In genomic region chr6:37622639-37623038, GRCh38 we compare ENCODE assay signal across 14 cellular contexts.
A peak's percentile ranks its signal among the peaks of the same experiment; 100 is the strongest.
DNase-seq lines count a peak whose midpoint lies in the region; ATAC-seq, FAIRE-seq and TF ChIP-seq lines count a peak whose summit lies in the region.
"Had no signal": no experiment of that assay in that cellular context is flagged by ENCODE, and none has a peak within 500 bp of the region (broad histone marks: within the 10 kb centered on the region; RNA-seq: fewer than 3 reads in every experiment).

No MANE protein-coding gene starts in this region.

- H4K20me1 ChIP-seq in K562 (replicated peaks; ENCODE audit: control insufficient read depth, insufficient read depth, low read length) = peaks cover 17% of the 10 kb centered on the region; the same call in 1 of the 2 replicates

- POLR2A ChIA-PET in K562 (lab: Yijun Ruan, JAX) = interaction anchor here (0.7 to 1.6 kb wide), 2 partner anchors 10 to 15 kb away, joined by 3 to 4 read pairs; no protein-coding TSS in a partner anchor

- H3K27me3 ChIP-seq in K562 (ENCODE audit: control insufficient read depth in 2 of 2, insufficient read depth in 2 of 2, low read length in 2 of 2) = peaks cover 25 to 66% of the 10 kb centered on the region in 2 experiments

- no peaks in the 10 kb centered on the region for H3K36me3 Mint-ChIP-seq in activated CD8-positive, alpha-beta memory T cell treated with anti-CD3 and anti-CD28 coated beads, Interleukin-2, amount 10 ng/mL, durations not matched to agents 7 days and 5 days
- peaks cover 2% of the 10 kb centered on the region for H3K36me3 Mint-ChIP-seq in T-helper 17 cell (ENCODE audit: low read depth)

- TF ChIP-seq EP300 in K562 (IDR thresholded peaks at IDR 0.05; ENCODE audit: low read length) = no peak

- no TSS peak for BruUV-seq in K562 (replicated peaks; lab: Mats Ljungman, UMichigan)

- in situ Hi-C loops in K562 (cut with MboI) = no loop called here

- no peak overlapping the region for H3K4me2 ChIP-seq in K562 (ENCODE audit: insufficient read depth, low read length)

- 0% methylated on average over 3 of the region's 3 CpGs for WGBS in K562 (ENCODE audit: insufficient coverage, low coverage, missing lambda C conversion rate)

- no peaks in the 10 kb centered on the region for H3K9me3 Mint-ChIP-seq in activated CD8-positive, alpha-beta memory T cell treated with anti-CD3 and anti-CD28 coated beads, Interleukin-2, amount 10 ng/mL, durations not matched to agents 7 days and 5 days (ENCODE audit: low read depth)

- H3K27ac Mint-ChIP-seq in activated CD8-positive, alpha-beta memory T cell treated with anti-CD3 and anti-CD28 coated beads, Interleukin-2, amount 10 ng/mL, durations not matched to agents 7 days and 5 days = no peak overlapping the region
- H3K27ac Mint-ChIP-seq in T-helper 17 cell = peak overlapping the region; percentile 27

- no peaks in the 10 kb centered on the region for H3K9me3 ChIP-seq in T-helper 17 cell (ENCODE audit: control insufficient read depth, low read length, poor library complexity, severe bottlenecking)
- H3K9me3 ChIP-seq in K562 (replicated peaks; ENCODE audit: control insufficient read depth, insufficient read depth, low read depth, low read length) = no peaks in the 10 kb centered on the region
- H3K9me3 ChIP-seq: heart right ventricle had no signal

- no peak overlapping the region for H3K4me3 ChIP-seq in K562
- H3K4me3 ChIP-seq: heart right ventricle had no signal

- no peak overlapping the region for H3K9ac ChIP-seq in K562 (ENCODE audit: insufficient read depth in 1 of 2, low read depth in 2 of 2, low read length in 2 of 2)

- no peak for TF ChIP-seq POLR2A in K562 (conservative IDR thresholded peaks at IDR 0.05)

- peaks cover 14% of the 10 kb centered on the region for H3K4me1 Mint-ChIP-seq in activated CD8-positive, alpha-beta memory T cell treated with anti-CD3 and anti-CD28 coated beads, Interleukin-2, amount 10 ng/mL, durations not matched to agents 7 days and 5 days
- peaks cover 30% of the 10 kb centered on the region for H3K4me1 Mint-ChIP-seq in T-helper 17 cell

- no peak overlapping the region for H3K4me3 Mint-ChIP-seq in activated CD8-positive, alpha-beta memory T cell treated with anti-CD3 and anti-CD28 coated beads, Interleukin-2, amount 10 ng/mL, durations not matched to agents 7 days and 5 days
- H3K4me3 Mint-ChIP-seq in T-helper 17 cell = peak overlapping the region; percentile 65

- no peak for TF ChIP-seq RAD21 in K562 (CRISPR knock-in tag; conservative IDR thresholded peaks at IDR 0.05 in 1 of 2, IDR thresholded peaks at IDR 0.05 in 1 of 2)

- no peak overlapping the region for H2AFZ ChIP-seq in K562 (ENCODE audit: low read depth, low read length)

- intact Hi-C loops in K562 (cut with micrococcal nuclease) = no loop called here

- H3K79me2 ChIP-seq in K562 (ENCODE audit: control insufficient read depth, insufficient read depth, low read length) = no peaks in the 10 kb centered on the region

- peak; percentile 53 for ATAC-seq in activated CD8-positive, alpha-beta memory T cell treated with anti-CD3 and anti-CD28 coated beads, Interleukin-2, amount 10 ng/mL, durations not matched to agents 7 days and 5 days
- no peak for ATAC-seq in T-helper 17 cell
- ATAC-seq in K562 = no peak
- ATAC-seq in HG03108 (IDR thresholded peaks at IDR 0.05; ENCODE audit: unreplicated experiment) = no peak
- ATAC-seq in HG03095 (IDR thresholded peaks at IDR 0.05; ENCODE audit: unreplicated experiment) = no peak
- ATAC-seq: heart right ventricle, HepG2 had no signal

- H3K27ac ChIP-seq in K562 (ENCODE audit: extremely low read depth, low read depth, low read length) = no peak overlapping the region
- H3K27ac ChIP-seq: heart right ventricle had no signal

- peak; percentile 66 for DNase-seq in activated CD8-positive, alpha-beta memory T cell treated with anti-CD3 and anti-CD28 coated beads, Interleukin-2, amount 10 ng/mL, durations not matched to agents 7 days and 5 days
- DNase-seq in activated CD8-positive, alpha-beta memory T cell treated with anti-CD3 and anti-CD28 coated beads, Interleukin-2, amount 50 U/mL, for 4 hours = no peak
- DNase-seq in T-helper 17 cell (no peak), K562 (ENCODE audit: extremely low read depth in 1 of 4, low spot score in 3 of 4) (peak in 2 of 4 experiments; percentile 55 to 56), ecto neural progenitor cell (ENCODE audit: low spot score) (no peak)
- peak; percentile 11 for DNase-seq in stimulated activated CD4-positive, alpha-beta T cell treated with anti-CD3 and anti-CD28 coated beads, Interleukin-4, amount 100 ng/mL, for 24 hours
- DNase-seq: ACHN; DMS79 treated with DMSO at 0.1 percent for 48 hours; effector CD4-positive, alpha-beta T cell; heart right ventricle; NCI-H2081 treated with DMSO at 0.1 percent for 48 hours had no signal

- peaks cover 4 to 12% of the 10 kb centered on the region in 2 experiments; a peak in 3 of 5 replicates for H3K4me1 ChIP-seq in K562 (replicated peaks in 1 of 2; ENCODE audit: control insufficient read depth in 2 of 2, insufficient read depth in 2 of 2, low read length in 2 of 2)

- H3K9me1 ChIP-seq in K562 (ENCODE audit: control insufficient read depth, insufficient read depth, low read length) = no peaks in the 10 kb centered on the region

- peaks cover 19% of the 10 kb centered on the region for H3K27me3 Mint-ChIP-seq in activated CD8-positive, alpha-beta memory T cell treated with anti-CD3 and anti-CD28 coated beads, Interleukin-2, amount 10 ng/mL, durations not matched to agents 7 days and 5 days
- peaks cover 13% of the 10 kb centered on the region for H3K27me3 Mint-ChIP-seq in T-helper 17 cell

- no peaks in the 10 kb centered on the region for H3K36me3 ChIP-seq in K562 (ENCODE audit: control insufficient read depth, insufficient read depth, low read length)
- H3K36me3 ChIP-seq: heart right ventricle had no signal

- CTCF ChIA-PET in activated CD8-positive, alpha-beta memory T cell treated with anti-CD3 and anti-CD28 coated beads, Interleukin-2, amount 10 ng/mL, durations not matched to agents 7 days and 5 days (lab: Charles Lee) = interaction anchor here (0.6 to 1.1 kb wide), 2 partner anchors 81 to 494 kb away, joined by 3 read pairs; no protein-coding TSS in a partner anchor
- CTCF ChIA-PET in K562 (lab: Yijun Ruan, JAX; ENCODE audit: low intra/inter-chr PET ratio) = no interaction called here

- no peak for TF ChIP-seq CTCF in K562 (IDR thresholded peaks at IDR 0.05 in 2 of 3, conservative IDR thresholded peaks at IDR 0.05 in 1 of 3; ENCODE audit: insufficient read depth in 2 of 3, low read depth in 1 of 3, low read length in 3 of 3)

- FAIRE-seq in K562 (lab: Jason Lieb, UNC) = no peak
- FAIRE-seq: HepG2 had no signal

TF ChIP-seq in K562, 482 proteins besides CTCF, POLR2A, EP300 and RAD21:
- TF ChIP-seq MEIS2 (IDR thresholded peaks at IDR 0.05; ENCODE audit: partially characterized antibody) (peak; percentile 50), TBP (optimal IDR thresholded peaks at IDR 0.05; ENCODE audit: low read depth, low read length) (no peak)
TF ChIP-seq in K562: peak in this region for 1.

Comparison
In these comparisons a context has a peak if more than half of its experiments do, and no peak if none do; other contexts are left out.
1. DNase-seq: peak in activated CD8-positive, alpha-beta memory T cell treated with anti-CD3 and anti-CD28 coated beads, Interleukin-2, amount 10 ng/mL, durations not matched to agents 7 days and 5 days (single experiment) and stimulated activated CD4-positive, alpha-beta T cell treated with anti-CD3 and anti-CD28 coated beads, Interleukin-4, amount 100 ng/mL, for 24 hours (single experiment); none in activated CD8-positive, alpha-beta memory T cell treated with anti-CD3 and anti-CD28 coated beads, Interleukin-2, amount 50 U/mL, for 4 hours (single experiment), T-helper 17 cell (0 of 3) and ecto neural progenitor cell (single experiment).